ENCODE assay signal across 26 cellular contexts in the genomic region with DNA sequence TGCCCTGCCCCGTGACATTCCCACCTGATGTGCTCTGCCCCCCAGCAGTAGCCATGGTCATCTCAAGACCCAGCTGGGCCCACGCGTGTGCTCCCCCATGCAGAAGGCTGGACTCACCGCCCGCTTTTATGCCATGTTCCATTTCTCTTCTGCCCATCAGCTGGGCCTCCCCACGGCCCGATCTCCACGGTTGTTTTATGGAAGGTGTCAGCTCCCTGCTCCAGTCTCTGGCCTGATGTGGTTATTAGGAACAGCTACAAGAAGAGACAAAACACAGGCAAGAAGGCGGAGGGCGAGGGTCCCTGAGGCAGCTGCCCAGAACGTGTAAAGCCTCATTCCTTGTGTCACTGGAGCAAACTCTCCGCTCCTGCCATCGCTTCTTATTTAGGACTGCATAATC. TPM values are rescaled to one million over a fixed set of nuclear protein-coding genes. Genes with fewer than 3 reads are reported as not detected.
"Had no signal": no experiment of that assay in that cellular context is flagged by ENCODE, and none has a peak within 500 bp of the region (broad histone marks: within the 10 kb centered on the region; RNA-seq: fewer than 3 reads in every experiment).

No MANE protein-coding gene starts in this region.

- H3K4me1 ChIP-seq: left lung, lower lobe of right lung, parathyroid adenoma, suprapubic skin, tibial artery, uterus had no signal

- H3K79me2 ChIP-seq: parathyroid adenoma had no signal

- H3K9me3 Mint-ChIP-seq: immature natural killer cell; naive thymus-derived CD8-positive, alpha-beta T cell; nephron; stimulated activated effector memory CD8-positive, alpha-beta T cell treated with anti-CD3 and anti-CD28 coated beads, Interleukin-12 subunit alpha, Interleukin-12 subunit beta, amount 100 ng/mL, for 72 hours; stimulated activated naive CD8-positive, alpha-beta T cell treated with anti-CD3 and anti-CD28 coated beads, Interleukin-15, Interleukin-2, amounts not matched to agents 100 ng/mL and 50 ng/mL, for 24 hours had no signal

- H2AFZ ChIP-seq: parathyroid adenoma had no signal

- H3K27ac Mint-ChIP-seq: immature natural killer cell; nephron; stimulated activated effector memory CD8-positive, alpha-beta T cell treated with anti-CD3 and anti-CD28 coated beads, Interleukin-12 subunit alpha, Interleukin-12 subunit beta, amount 100 ng/mL, for 72 hours; stimulated activated naive CD8-positive, alpha-beta T cell treated with anti-CD3 and anti-CD28 coated beads, Interleukin-15, Interleukin-2, amounts not matched to agents 100 ng/mL and 50 ng/mL, for 24 hours had no signal

- H3K27ac ChIP-seq: left lung, lower lobe of right lung, parathyroid adenoma, skin epidermis, suprapubic skin, thoracic aorta, tibial artery, uterus had no signal

- H3K36me3 ChIP-seq: left lung, lower lobe of right lung, suprapubic skin, thoracic aorta, tibial artery, uterus had no signal

- H3K4me3 Mint-ChIP-seq: immature natural killer cell; naive thymus-derived CD8-positive, alpha-beta T cell; nephron; stimulated activated effector memory CD8-positive, alpha-beta T cell treated with anti-CD3 and anti-CD28 coated beads, Interleukin-12 subunit alpha, Interleukin-12 subunit beta, amount 100 ng/mL, for 72 hours; stimulated activated naive CD8-positive, alpha-beta T cell treated with anti-CD3 and anti-CD28 coated beads, Interleukin-15, Interleukin-2, amounts not matched to agents 100 ng/mL and 50 ng/mL, for 24 hours had no signal

- H3K4me3 ChIP-seq: left lung, lower lobe of right lung, skin epidermis, suprapubic skin, thoracic aorta, tibial artery, uterus had no signal

- H3K27me3 ChIP-seq: uterus had no signal

- H3K4me1 Mint-ChIP-seq: immature natural killer cell; nephron; stimulated activated effector memory CD8-positive, alpha-beta T cell treated with anti-CD3 and anti-CD28 coated beads, Interleukin-12 subunit alpha, Interleukin-12 subunit beta, amount 100 ng/mL, for 72 hours had no signal

- DNase-seq: hypothalamus; immature natural killer cell; kidney; left colon; lower lobe of right lung; mammary epithelial cell; mesenchymal stem cell; nucleus accumbens; right cardiac atrium; stimulated activated CD4-positive, alpha-beta T cell treated with anti-CD3 and anti-CD28 coated beads, Interleukin-4, amount 100 ng/mL, for 24 hours; stimulated activated naive CD4-positive, alpha-beta T cell; tibial artery; trophoblast cell; uterus had no signal

- H3K36me3 Mint-ChIP-seq: immature natural killer cell; naive thymus-derived CD8-positive, alpha-beta T cell; stimulated activated effector memory CD8-positive, alpha-beta T cell treated with anti-CD3 and anti-CD28 coated beads, Interleukin-12 subunit alpha, Interleukin-12 subunit beta, amount 100 ng/mL, for 72 hours had no signal

- ATAC-seq: left colon; left lung; lower lobe of right lung; naive thymus-derived CD8-positive, alpha-beta T cell; right cardiac atrium; sciatic nerve; stimulated activated effector memory CD8-positive, alpha-beta T cell treated with anti-CD3 and anti-CD28 coated beads, Interleukin-12 subunit alpha, Interleukin-12 subunit beta, amount 100 ng/mL, for 72 hours had no signal

- H3K9me3 ChIP-seq: left lung, lower lobe of right lung, suprapubic skin, thoracic aorta, tibial artery, uterus had no signal

RNA-seq across cellular contexts. Expression of a gene that starts 50.2 kb away (rescaled TPM):
- total RNA-seq: posterior vena cava, subcutaneous adipose tissue, suprapubic skin, thoracic aorta had no signal
